Comparison of ENCODE assay signal across 21 cellular contexts in the genomic region with DNA sequence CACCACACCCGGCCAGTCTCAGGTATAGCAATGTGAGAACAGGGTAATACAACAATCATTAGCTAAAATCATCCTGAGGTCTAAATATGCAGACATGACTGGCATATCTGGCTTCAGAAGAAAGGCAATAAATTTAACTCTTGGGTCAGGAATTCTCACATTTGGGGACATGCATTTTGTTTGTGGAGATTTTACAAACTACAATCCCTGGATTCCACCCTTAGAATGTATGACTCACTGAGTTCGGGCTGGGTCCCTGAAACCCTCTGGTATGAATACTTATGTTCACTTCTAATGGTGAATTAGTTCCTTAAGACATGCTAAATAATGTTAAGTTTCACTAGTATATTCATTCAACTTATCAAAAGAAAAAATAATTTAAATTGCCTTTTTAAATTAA.
A peak's percentile ranks its signal among the peaks of the same experiment; 100 is the strongest.
DNase-seq lines count a peak whose midpoint lies in the region; ATAC-seq and TF ChIP-seq lines count a peak whose summit lies in the region.
"Had no signal": no experiment of that assay in that cellular context is flagged by ENCODE, and none has a peak within 500 bp of the region (broad histone marks: within the 10 kb centered on the region; RNA-seq: fewer than 3 reads in every experiment).

No MANE protein-coding gene starts in this region.

- H3K4ac ChIP-seq in IMR-90 (ENCODE audit: low read depth, low read length): no peak overlapping the region

- TF ChIP-seq RAD21 in IMR-90 (IDR thresholded peaks at IDR 0.05; ENCODE audit: low read length): no peak

- no CpG with 5 or more reads among the region's 2 CpGs for WGBS in IMR-90 (ENCODE audit: extremely low coverage in 2 of 2, insufficient read length in 1 of 2), 2 experiments

- dilution Hi-C loops in IMR-90 (cut with HindIII; ENCODE audit: low sequenced_read_pairs, unreplicated experiment): no loop called here

- no peaks in the 10 kb centered on the region for H4K20me1 ChIP-seq in IMR-90 (ENCODE audit: insufficient read depth, low read length)

- no peaks in the 10 kb centered on the region for H3K79me1 ChIP-seq in IMR-90 (ENCODE audit: low read depth in 1 of 2, low read length in 2 of 2)

- no peak overlapping the region for H3K14ac ChIP-seq in IMR-90 (replicated peaks; ENCODE audit: low read depth, low read length)

- no peak overlapping the region for H2BK15ac ChIP-seq in IMR-90 (ENCODE audit: low read depth, low read length)

- no peak overlapping the region for H2BK120ac ChIP-seq in IMR-90 (ENCODE audit: low read depth, low read length)

- in situ Hi-C loops in IMR-90 (cut with MboI; ENCODE audit: low sequenced_read_pairs): no loop called here

- H4K8ac ChIP-seq in IMR-90 (ENCODE audit: low read depth in 2 of 2, low read length in 2 of 2): no peak overlapping the region

- no peak overlapping the region for H3K23ac ChIP-seq in IMR-90 (ENCODE audit: low read depth, low read length)

- DNase-seq in AG10803 (ENCODE audit: low read depth) (peak; percentile 54), IMR-90 (peak; percentile 46), astrocyte of the hippocampus (ENCODE audit: low read depth, low spot score) (peak; percentile 63), kidney tubule cell (ENCODE audit: low spot score) (peak; percentile 37), MV-4-11 (lab: John Stamatoyannopoulos, UW) (no peak), left colon (no peak)
- DNase-seq in central memory CD4-positive, alpha-beta T cell: no peak
- DNase-seq in activated CD8-positive, alpha-beta memory T cell treated with anti-CD3 and anti-CD28 coated beads, Interleukin-2, amount 50 U/mL, for 48 hours: no peak
- DNase-seq: activated CD4-positive, alpha-beta T cell treated with anti-CD3 and anti-CD28 coated beads for 4 hours; activated CD8-positive, alpha-beta memory T cell treated with anti-CD3 and anti-CD28 coated beads, Interleukin-2, amount 10 ng/mL, durations not matched to agents 7 days and 5 days; cortex of kidney; GF-D8; GOT3; hippocampal formation; Kasumi-1; NCI-H510A treated with DMSO at 0.1 percent for 48 hours; occipital lobe had no signal

- no peak overlapping the region for H3K9ac ChIP-seq in IMR-90 (ENCODE audit: low read depth, low read length)

- CTCF ChIA-PET in IMR-90 (lab: Yijun Ruan, JAX): no interaction called here

- no peak overlapping the region for H3K56ac ChIP-seq in IMR-90 (ENCODE audit: extremely low read depth, insufficient read depth, low read length)

- POLR2A ChIA-PET in IMR-90 (lab: Charles Lee; ENCODE audit: unreplicated experiment): no interaction called here

- H3K9me1 ChIP-seq in IMR-90 (ENCODE audit: insufficient read depth, low read length): no peaks in the 10 kb centered on the region; the same call in 1 of the 2 replicates

- no peak overlapping the region for H2BK20ac ChIP-seq in IMR-90 (ENCODE audit: low read depth, low read length)

- H3K27ac ChIP-seq in IMR-90 (ENCODE audit: insufficient read depth, low read length): no peak overlapping the region
- H3K27ac ChIP-seq: C4-2B, right atrium auricular region had no signal

- H3K4me3 ChIP-seq in AG10803 (ENCODE audit: low read length) (no peak overlapping the region), IMR-90 (ENCODE audit: insufficient read depth, low read depth, low read length) (no peak overlapping the region)
- H3K4me3 ChIP-seq: lung, right atrium auricular region had no signal

- no peak overlapping the region for H2BK5ac ChIP-seq in IMR-90 (ENCODE audit: low read depth, low read length, poor library complexity, severe bottlenecking)

- no peak overlapping the region for H3K18ac ChIP-seq in IMR-90 (ENCODE audit: low read depth, low read length)

- H3K4me2 ChIP-seq in IMR-90 (ENCODE audit: low read depth, low read length): no peak overlapping the region

- BruUV-seq in IMR-90 (replicated peaks; lab: Mats Ljungman, UMichigan): no TSS peak

- no peak overlapping the region for H2AK9ac ChIP-seq in IMR-90 (replicated peaks; ENCODE audit: low read depth, low read length, poor library complexity)

- H3K9me3 ChIP-seq in IMR-90 (ENCODE audit: control insufficient read depth, insufficient read depth, low read length): no peaks in the 10 kb centered on the region
- H3K9me3 ChIP-seq: right atrium auricular region had no signal

- H3K27me3 ChIP-seq in IMR-90 (ENCODE audit: control insufficient read depth, insufficient read depth, low read length): peaks cover 13% of the 10 kb centered on the region

- no peaks in the 10 kb centered on the region for H3K4me1 ChIP-seq in IMR-90 (ENCODE audit: control insufficient read depth, insufficient read depth, low read length)

- TF ChIP-seq POLR2A in IMR-90 (IDR thresholded peaks at IDR 0.05; ENCODE audit: low read depth, low read length): no peak

- intact Hi-C loops in IMR-90 (cut with micrococcal nuclease) (loop anchor here (10.0 kb wide), 1 partner anchor 831 kb away; no protein-coding TSS in a partner anchor), left colon (cut with DNase I, micrococcal nuclease) (no loop called here)

- no peak overlapping the region for H2AK5ac ChIP-seq in IMR-90 (ENCODE audit: low read depth, low read length)

- H3K36me3 ChIP-seq in IMR-90 (ENCODE audit: control insufficient read depth, insufficient read depth, low read length): no peaks in the 10 kb centered on the region
- H3K36me3 ChIP-seq: right atrium auricular region had no signal

- peak; percentile 65; the same call in 1 of the 2 replicates for ATAC-seq in IMR-90 (ENCODE audit: low read depth)
- ATAC-seq in left colon: no peak
- ATAC-seq: activated CD8-positive, alpha-beta memory T cell treated with anti-CD3 and anti-CD28 coated beads, Interleukin-2, amount 10 ng/mL, durations not matched to agents 7 days and 5 days; activated T-helper 17 cell treated with anti-CD3 and anti-CD28 coated beads, Interleukin-2, amount 50 U/mL, for 72 hours had no signal

- no peak overlapping the region for H2AFZ ChIP-seq in IMR-90 (replicated peaks; ENCODE audit: low read length, poor library complexity)

- no peak overlapping the region for H4K5ac ChIP-seq in IMR-90 (ENCODE audit: low read depth, low read length)

- no peak overlapping the region for H4K91ac ChIP-seq in IMR-90 (ENCODE audit: insufficient read depth, low read depth, low read length)

- TF ChIP-seq CTCF in AG10803 (conservative IDR thresholded peaks at IDR 0.05; ENCODE audit: low read length): no peak
- no peak for TF ChIP-seq CTCF in IMR-90 (conservative IDR thresholded peaks at IDR 0.05; ENCODE audit: low read depth, low read length)

TF ChIP-seq in IMR-90, 13 proteins besides CTCF, POLR2A, EP300 and RAD21:
- TF ChIP-seq SMC3 (IDR thresholded peaks at IDR 0.05; ENCODE audit: low read depth, low read length): no peak
- no peak for TF ChIP-seq BHLHE40 (IDR thresholded peaks at IDR 0.05; ENCODE audit: low read depth, low read length)
- TF ChIP-seq NFE2L2 (IDR thresholded peaks at IDR 0.05; ENCODE audit: low read depth, low read length): no peak
- TF ChIP-seq RFX5 (IDR thresholded peaks at IDR 0.05; ENCODE audit: low read depth, low read length): no peak
- TF ChIP-seq MXI1 (IDR thresholded peaks at IDR 0.05; ENCODE audit: borderline replicate concordance, low read depth, low read length): no peak
- no peak for TF ChIP-seq MAZ (IDR thresholded peaks at IDR 0.05; ENCODE audit: borderline replicate concordance, low read depth, low read length)
- TF ChIP-seq CEBPB (IDR thresholded peaks at IDR 0.05; ENCODE audit: low read depth, low read length): no peak
- no peak for TF ChIP-seq RCOR1 (IDR thresholded peaks at IDR 0.05; ENCODE audit: insufficient replicate concordance, low read length)
- no peak for TF ChIP-seq CHD1 (IDR thresholded peaks at IDR 0.05; ENCODE audit: low read depth, low read length)
- TF ChIP-seq, protein P1, sequence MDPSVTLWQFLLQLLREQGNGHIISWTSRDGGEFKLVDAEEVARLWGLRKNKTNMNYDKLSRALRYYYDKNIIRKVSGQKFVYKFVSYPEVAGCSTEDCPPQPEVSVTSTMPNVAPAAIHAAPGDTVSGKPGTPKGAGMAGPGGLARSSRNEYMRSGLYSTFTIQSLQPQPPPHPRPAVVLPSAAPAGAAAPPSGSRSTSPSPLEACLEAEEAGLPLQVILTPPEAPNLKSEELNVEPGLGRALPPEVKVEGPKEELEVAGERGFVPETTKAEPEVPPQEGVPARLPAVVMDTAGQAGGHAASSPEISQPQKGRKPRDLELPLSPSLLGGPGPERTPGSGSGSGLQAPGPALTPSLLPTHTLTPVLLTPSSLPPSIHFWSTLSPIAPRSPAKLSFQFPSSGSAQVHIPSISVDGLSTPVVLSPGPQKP (IDR thresholded peaks at IDR 0.05; ENCODE audit: borderline replicate concordance, low read depth, low read length): no peak
- TF ChIP-seq, protein P2, sequence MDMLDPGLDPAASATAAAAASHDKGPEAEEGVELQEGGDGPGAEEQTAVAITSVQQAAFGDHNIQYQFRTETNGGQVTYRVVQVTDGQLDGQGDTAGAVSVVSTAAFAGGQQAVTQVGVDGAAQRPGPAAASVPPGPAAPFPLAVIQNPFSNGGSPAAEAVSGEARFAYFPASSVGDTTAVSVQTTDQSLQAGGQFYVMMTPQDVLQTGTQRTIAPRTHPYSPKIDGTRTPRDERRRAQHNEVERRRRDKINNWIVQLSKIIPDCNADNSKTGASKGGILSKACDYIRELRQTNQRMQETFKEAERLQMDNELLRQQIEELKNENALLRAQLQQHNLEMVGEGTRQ (IDR thresholded peaks at IDR 0.05; ENCODE audit: low read depth, low read length): no peak
- no peak for TF ChIP-seq MAFK (IDR thresholded peaks at IDR 0.05; ENCODE audit: low read depth, low read length)
TF ChIP-seq in IMR-90: peak in this region for 0.

Comparison
In these comparisons a context has a peak if more than half of its experiments do, and no peak if none do; other contexts are left out.
1. DNase-seq: peak in AG10803 (single experiment), IMR-90 (single experiment), astrocyte of the hippocampus (single experiment) and kidney tubule cell (single experiment); none in MV-4-11 (single experiment), left colon (0 of 2), central memory CD4-positive, alpha-beta T cell (single experiment) and activated CD8-positive, alpha-beta memory T cell treated with anti-CD3 and anti-CD28 coated beads, Interleukin-2, amount 50 U/mL, for 48 hours (single experiment).